Comparison of ENCODE assay signal across 14 cellular contexts in genomic region chr20:51062065-51062464, GRCh38. TPM values are rescaled to one million over a fixed set of nuclear protein-coding genes. Genes with fewer than 3 reads are reported as not detected.
DNase-seq lines count a peak whose midpoint lies in the region; ATAC-seq and TF ChIP-seq lines count a peak whose summit lies in the region.
"Had no signal": no experiment of that assay in that cellular context is flagged by ENCODE, and none has a peak within 500 bp of the region (broad histone marks: within the 10 kb centered on the region; RNA-seq: fewer than 3 reads in every experiment).

No MANE protein-coding gene starts in this region.

- no peak overlapping the region for H3K4me3 Mint-ChIP-seq in activated CD8-positive, alpha-beta memory T cell treated with anti-CD3 and anti-CD28 coated beads, Interleukin-2, amount 10 ng/mL, durations not matched to agents 7 days and 5 days
- no peak overlapping the region for H3K4me3 Mint-ChIP-seq in endodermal cell

- H3K9ac ChIP-seq in endodermal cell (ENCODE audit: extremely low read depth, low read length, poor library complexity, severe bottlenecking): no peak overlapping the region

- intact Hi-C loops in right lobe of liver (cut with DNase I): no loop called here

- TF ChIP-seq CTCF in endodermal cell (conservative IDR thresholded peaks at IDR 0.05) (no peak), right lobe of liver (IDR thresholded peaks at IDR 0.05) (no peak)

- 51 to 84% methylated on average over 3 to 7 of the region's 7 CpGs for WGBS in endodermal cell (ENCODE audit: insufficient coverage in 1 of 2, insufficient read length in 1 of 2), 2 experiments
- WGBS in right lobe of liver (ENCODE audit: insufficient coverage, low coverage, low lambda C conversion rate, missing lambda C conversion rate): 53% methylated on average over 7 of the region's 7 CpGs

- TF ChIP-seq POLR2A in right lobe of liver (IDR thresholded peaks at IDR 0.05): no peak

- H3K9me3 Mint-ChIP-seq in activated CD8-positive, alpha-beta memory T cell treated with anti-CD3 and anti-CD28 coated beads, Interleukin-2, amount 10 ng/mL, durations not matched to agents 7 days and 5 days (ENCODE audit: low read depth): peaks cover 2% of the 10 kb centered on the region
- H3K9me3 Mint-ChIP-seq in endodermal cell: peaks cover 4% of the 10 kb centered on the region

- H3K36me3 ChIP-seq in endodermal cell (ENCODE audit: control insufficient read depth, insufficient read depth, low read length) (no peaks in the 10 kb centered on the region), right lobe of liver (no peaks in the 10 kb centered on the region)

- no peak overlapping the region for H3K4me3 ChIP-seq in endodermal cell (ENCODE audit: low read length)
- H3K4me3 ChIP-seq in right lobe of liver: no peak overlapping the region
- H3K4me3 ChIP-seq: SK-N-MC had no signal

- H3K4me1 ChIP-seq in endodermal cell (ENCODE audit: control insufficient read depth, insufficient read depth, low read length): no peaks in the 10 kb centered on the region
- H3K4me1 ChIP-seq in right lobe of liver: no peaks in the 10 kb centered on the region

- H3K4me1 Mint-ChIP-seq in activated CD8-positive, alpha-beta memory T cell treated with anti-CD3 and anti-CD28 coated beads, Interleukin-2, amount 10 ng/mL, durations not matched to agents 7 days and 5 days: peaks cover 11% of the 10 kb centered on the region
- H3K4me1 Mint-ChIP-seq in endodermal cell: peaks cover 31% of the 10 kb centered on the region

- peaks cover 48% of the 10 kb centered on the region for H3K27me3 Mint-ChIP-seq in activated CD8-positive, alpha-beta memory T cell treated with anti-CD3 and anti-CD28 coated beads, Interleukin-2, amount 10 ng/mL, durations not matched to agents 7 days and 5 days
- H3K27me3 Mint-ChIP-seq in endodermal cell (ENCODE audit: insufficient read depth): no peaks in the 10 kb centered on the region

- no peaks in the 10 kb centered on the region for H3K36me3 Mint-ChIP-seq in activated CD8-positive, alpha-beta memory T cell treated with anti-CD3 and anti-CD28 coated beads, Interleukin-2, amount 10 ng/mL, durations not matched to agents 7 days and 5 days
- H3K36me3 Mint-ChIP-seq in endodermal cell (ENCODE audit: low read depth): no peaks in the 10 kb centered on the region

- no peak for ATAC-seq in activated CD8-positive, alpha-beta memory T cell treated with anti-CD3 and anti-CD28 coated beads, Interleukin-2, amount 10 ng/mL, durations not matched to agents 7 days and 5 days
- ATAC-seq in HG03139 (IDR thresholded peaks at IDR 0.05; ENCODE audit: unreplicated experiment): no peak
- no peak for ATAC-seq in right lobe of liver
- ATAC-seq: right cardiac atrium had no signal

- CTCF ChIA-PET in activated CD8-positive, alpha-beta memory T cell treated with anti-CD3 and anti-CD28 coated beads, Interleukin-2, amount 10 ng/mL, durations not matched to agents 7 days and 5 days (lab: Charles Lee): no interaction called here

- H3K27ac ChIP-seq in endodermal cell (ENCODE audit: low read depth, low read length) (no peak overlapping the region), right lobe of liver (no peak overlapping the region)
- H3K27ac ChIP-seq: SK-N-MC had no signal

- peaks cover 5% of the 10 kb centered on the region for H3K9me3 ChIP-seq in endodermal cell (ENCODE audit: control insufficient read depth, low read length)
- no peaks in the 10 kb centered on the region for H3K9me3 ChIP-seq in right lobe of liver

- H3K27ac Mint-ChIP-seq in activated CD8-positive, alpha-beta memory T cell treated with anti-CD3 and anti-CD28 coated beads, Interleukin-2, amount 10 ng/mL, durations not matched to agents 7 days and 5 days: no peak overlapping the region
- H3K27ac Mint-ChIP-seq in endodermal cell: no peak overlapping the region

- peak; percentile 34 to 43 for DNase-seq in activated CD4-positive, alpha-beta T cell treated with anti-CD3 and anti-CD28 coated beads for 24 hours (ENCODE audit: low read depth in 2 of 2)
- no peak for DNase-seq in activated CD4-positive, alpha-beta T cell treated with anti-CD3 and anti-CD28 coated beads for 1 hour
- peak; percentile 55 for DNase-seq in activated CD8-positive, alpha-beta memory T cell treated with anti-CD3 and anti-CD28 coated beads, Interleukin-2, amount 10 ng/mL, durations not matched to agents 7 days and 5 days
- peak; percentile 36 for DNase-seq in endodermal cell
- DNase-seq in stimulated activated CD8-positive, alpha-beta memory T cell treated with anti-CD3 and anti-CD28 coated beads, Interleukin-12 subunit alpha, Interleukin-12 subunit beta, amount 100 ng/mL, for 24 hours (ENCODE audit: extremely low read depth): peak; percentile 12
- no peak for DNase-seq in cortex of kidney (lab: John Stamatoyannopoulos, UW)
- no peak for DNase-seq in right lobe of liver
- DNase-seq: DND-41, mesendoderm, NCI-H1436 treated with DMSO at 0.1 percent for 48 hours, right cardiac atrium had no signal

- H3K27me3 ChIP-seq in endodermal cell (ENCODE audit: control insufficient read depth, insufficient read depth, low read length, poor library complexity, severe bottlenecking): no peaks in the 10 kb centered on the region
- no peaks in the 10 kb centered on the region for H3K27me3 ChIP-seq in right lobe of liver

RNA-seq across cellular contexts. Expression of gene KCNG1, which starts 39.2 kb away (rescaled TPM):
- total RNA-seq in activated CD8-positive, alpha-beta memory T cell treated with anti-CD3 and anti-CD28 coated beads, Interleukin-2, amount 10 ng/mL, durations not matched to agents 7 days and 5 days: 1 to 10 TPM in 1 of 2 experiments, not detected in 1; 1.1 TPM
- 100 to 1,000 TPM; 106 to 126 TPM for total RNA-seq in endodermal cell
- polyA plus RNA-seq in endodermal cell (2013, experiment 1 of 2): 35.5 TPM
- polyA plus RNA-seq in endodermal cell (2013, experiment 2 of 2): 35.6 TPM
- total RNA-seq in right lobe of liver: under 1 TPM in 5 of 6 experiments, not detected in 1; 0.18 to 0.51 (median 0.22) TPM
- total RNA-seq: OCI-LY7 had no signal

Comparison
In these comparisons a context has a peak if more than half of its experiments do, and no peak if none do; other contexts are left out.
1. DNase-seq: peak in activated CD4-positive, alpha-beta T cell treated with anti-CD3 and anti-CD28 coated beads for 24 hours (2 of 2), activated CD8-positive, alpha-beta memory T cell treated with anti-CD3 and anti-CD28 coated beads, Interleukin-2, amount 10 ng/mL, durations not matched to agents 7 days and 5 days (single experiment), endodermal cell (single experiment) and stimulated activated CD8-positive, alpha-beta memory T cell treated with anti-CD3 and anti-CD28 coated beads, Interleukin-12 subunit alpha, Interleukin-12 subunit beta, amount 100 ng/mL, for 24 hours (single experiment); none in activated CD4-positive, alpha-beta T cell treated with anti-CD3 and anti-CD28 coated beads for 1 hour (single experiment), cortex of kidney (single experiment) and right lobe of liver (0 of 3).
2. RNA of gene KCNG1, which starts 39.2 kb away (total RNA-seq): 106 to 126 TPM in endodermal cell; 1.1 TPM in activated CD8-positive, alpha-beta memory T cell treated with anti-CD3 and anti-CD28 coated beads, Interleukin-2, amount 10 ng/mL, durations not matched to agents 7 days and 5 days and 0.18 to 0.51 TPM in right lobe of liver; every median in the first group is over 10 times any median in the second.